In the genomic region with DNA sequence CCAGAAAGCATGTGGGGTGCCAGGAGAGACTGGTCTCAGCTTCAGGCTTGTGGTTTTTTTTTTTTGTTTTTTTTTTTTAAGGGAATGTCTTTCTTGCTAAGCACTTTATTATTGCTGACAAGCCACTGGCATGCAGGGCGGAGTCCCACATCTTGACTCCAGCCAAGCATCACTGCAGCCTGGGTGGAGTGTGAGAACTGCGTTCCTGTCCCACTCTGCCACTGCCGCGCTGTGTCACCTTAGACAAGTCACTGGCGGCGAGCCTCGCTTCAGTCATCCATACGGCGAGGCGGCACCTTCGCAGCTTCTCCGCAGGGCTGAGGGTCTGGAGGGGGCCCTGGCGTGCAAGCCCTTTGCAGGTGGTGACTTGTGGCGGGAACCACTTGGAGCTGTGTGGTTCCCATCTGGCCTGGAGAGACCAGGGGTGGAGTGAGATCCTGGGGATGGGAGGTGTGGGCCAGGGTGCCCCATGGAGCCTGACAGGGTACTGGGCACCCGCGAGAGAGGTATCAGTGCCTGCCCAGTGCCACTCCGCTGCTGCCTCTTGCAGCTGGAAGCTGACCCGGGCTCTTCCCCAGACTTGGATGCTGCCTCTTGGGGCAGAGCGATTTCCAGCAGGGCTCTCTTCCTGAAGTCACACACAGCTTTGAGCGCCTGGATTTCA, we compare ENCODE assay signal across 19 cellular contexts.
DNase-seq lines count a peak whose midpoint lies in the region; ATAC-seq, FAIRE-seq and TF ChIP-seq lines count a peak whose summit lies in the region.
"Had no signal": no experiment of that assay in that cellular context is flagged by ENCODE, and none has a peak within 500 bp of the region (broad histone marks: within the 10 kb centered on the region; RNA-seq: fewer than 3 reads in every experiment).

No MANE protein-coding gene starts in this region.

- H3K27me3 ChIP-seq in H1 (replicated peaks in 1 of 4; ENCODE audit: control insufficient read depth in 3 of 4, extremely low read depth in 1 of 4, insufficient read depth in 3 of 4, low read length in 3 of 4) = no peaks in the 10 kb centered on the region
- H3K27me3 ChIP-seq: BLaER1 had no signal

- TF ChIP-seq POLR2A in H1 (IDR thresholded peaks at IDR 0.05; ENCODE audit: control extremely low read depth in 1 of 2, low read depth in 2 of 2, low read length in 2 of 2) = no peak

- no peaks in the 10 kb centered on the region for H3K36me3 ChIP-seq in H1 (ENCODE audit: control insufficient read depth in 2 of 4, insufficient read depth in 4 of 4, low read length in 3 of 4)
- H3K36me3 ChIP-seq: BLaER1 had no signal

- H3K27me3 Mint-ChIP-seq in osteocyte (ENCODE audit: unreplicated experiment) = no peaks in the 10 kb centered on the region

- no peak overlapping the region for H2BK12ac ChIP-seq in H1 (ENCODE audit: low read depth, low read length)

- no peak overlapping the region for H3K27ac ChIP-seq in H1 (ENCODE audit: low read depth, low read length)
- H3K27ac ChIP-seq: BLaER1 had no signal

- H3K4me1 ChIP-seq in H1 (replicated peaks in 1 of 4; ENCODE audit: control insufficient read depth in 3 of 4, insufficient read depth in 4 of 4, low read length in 3 of 4) = peaks cover 0 to 16% (median 13%) of the 10 kb centered on the region in 4 experiments; a peak in 6 of 7 replicates

- H2BK5ac ChIP-seq in H1 (ENCODE audit: low read depth, low read length) = no peak overlapping the region

- CTCF ChIA-PET in H1 (lab: Charles Lee; ENCODE audit: partially characterized antibody) = interaction anchor here (0.9 to 3.3 kb wide), 7 partner anchors 24 to 405 kb away, joined by 3 to 10 read pairs (median 4); no protein-coding TSS in a partner anchor

- ATAC-seq in GM21390 (IDR thresholded peaks at IDR 0.05; ENCODE audit: unreplicated experiment) (no peak), GM19023 (IDR thresholded peaks at IDR 0.05; ENCODE audit: unreplicated experiment) (no peak), HG03521 (IDR thresholded peaks at IDR 0.05; ENCODE audit: unreplicated experiment) (no peak)

- DNase-seq in Caki2 (ENCODE audit: low read depth) (peak; percentile 66), M059J (ENCODE audit: low read depth) (peak; percentile 74), H1 (ENCODE audit: low read depth in 1 of 2, low spot score in 2 of 2) (no peak), osteocyte (ENCODE audit: extremely low spot score, unreplicated experiment) (no peak), NCI-H748 treated with DMSO at 0.1 percent for 48 hours (lab: John Stamatoyannopoulos, UW) (no peak)
- DNase-seq: activated naive CD4-positive, alpha-beta T cell treated with anti-CD3 and anti-CD28 coated beads, Interleukin-2, amount 10 ng/mL, durations not matched to agents 7 days and 5 days; dermis blood vessel endothelial cell; DMS79 treated with DMSO at 0.1 percent for 48 hours; foreskin melanocyte; NCI-H1417 treated with DMSO at 0.1 percent for 48 hours; NCI-H226; stimulated activated CD4-positive, alpha-beta T cell treated with anti-CD3 and anti-CD28 coated beads, Interleukin-12 subunit alpha, Interleukin-12 subunit beta, amount 100 ng/mL, for 4 hours had no signal

- no peak overlapping the region for H2AFZ ChIP-seq in H1 (ENCODE audit: low read length)

- H3K4me3 Mint-ChIP-seq in osteocyte (ENCODE audit: unreplicated experiment) = no peak overlapping the region
- H3K4me3 Mint-ChIP-seq: activated naive CD4-positive, alpha-beta T cell treated with anti-CD3 and anti-CD28 coated beads, Interleukin-2, amount 10 ng/mL, durations not matched to agents 7 days and 5 days; IgD-negative memory B cell; mesothelial cell of epicardium had no signal

- in situ Hi-C loops in Caki2 (cut with HindIII; ENCODE audit: low pct_unique_long_range_greater_than_20kb, low sequenced_read_pairs) = no loop called here

- no peak overlapping the region for H3K23ac ChIP-seq in H1 (ENCODE audit: insufficient read length)

- TF ChIP-seq CTCF in H1 (IDR thresholded peaks at IDR 0.05; ENCODE audit: control extremely low read depth in 1 of 3, insufficient read depth in 1 of 3, low read depth in 1 of 3, low read length in 3 of 3) = no peak
- no peak for TF ChIP-seq CTCF in osteocyte (IDR thresholded peaks at IDR 0.05)

- H3K23me2 ChIP-seq in H1 (ENCODE audit: low read depth, low read length) = no peaks in the 10 kb centered on the region

- no peak overlapping the region for H2BK20ac ChIP-seq in H1 (ENCODE audit: low read length)

- no peaks in the 10 kb centered on the region for H3K9me3 Mint-ChIP-seq in osteocyte (ENCODE audit: unreplicated experiment)
- H3K9me3 Mint-ChIP-seq: IgD-negative memory B cell, mesothelial cell of epicardium had no signal

- 91% methylated on average over 20 of the region's 20 CpGs; no CpG with 5 or more reads in 1 of the 2 experiments for WGBS in H1 (ENCODE audit: extremely low coverage in 1 of 2, insufficient coverage in 1 of 2, insufficient read length in 1 of 2, insufficient replicate concordance in 2 of 2, low coverage in 1 of 2, low lambda C conversion rate in 2 of 2, missing lambda C conversion rate in 1 of 2), 2 experiments

- H3K27ac Mint-ChIP-seq in osteocyte (ENCODE audit: unreplicated experiment) = peak overlapping the region; percentile 86
- H3K27ac Mint-ChIP-seq: activated naive CD4-positive, alpha-beta T cell treated with anti-CD3 and anti-CD28 coated beads, Interleukin-2, amount 10 ng/mL, durations not matched to agents 7 days and 5 days; IgD-negative memory B cell had no signal

- no peak overlapping the region for H3K14ac ChIP-seq in H1 (ENCODE audit: insufficient read length)

- H3K18ac ChIP-seq in H1 (ENCODE audit: extremely low read depth, low read length) = no peak overlapping the region; the same call in 1 of the 2 replicates

- no peak overlapping the region for H3K9ac ChIP-seq in H1 (replicated peaks in 1 of 4; ENCODE audit: extremely low read depth in 1 of 4, low read depth in 3 of 4, low read length in 3 of 4)
- H3K9ac ChIP-seq: BLaER1 had no signal

- H2AK5ac ChIP-seq in H1 (ENCODE audit: low read depth, low read length) = no peak overlapping the region

- no peak overlapping the region for H4K5ac ChIP-seq in H1 (ENCODE audit: insufficient read length, low read depth, low read length)

- H3K36me3 Mint-ChIP-seq in osteocyte (ENCODE audit: unreplicated experiment) = no peaks in the 10 kb centered on the region
- H3K36me3 Mint-ChIP-seq: activated naive CD4-positive, alpha-beta T cell treated with anti-CD3 and anti-CD28 coated beads, Interleukin-2, amount 10 ng/mL, durations not matched to agents 7 days and 5 days; mesothelial cell of epicardium had no signal

- H3K56ac ChIP-seq in H1 (replicated peaks; ENCODE audit: insufficient read length, low read depth, low read length) = no peak overlapping the region

- no peak overlapping the region for H2BK120ac ChIP-seq in H1 (replicated peaks; ENCODE audit: low read depth, low read length)

- no peaks in the 10 kb centered on the region for H3K9me3 ChIP-seq in H1 (ENCODE audit: insufficient read depth in 2 of 2, low read depth in 1 of 2, low read length in 1 of 2)
- H3K9me3 ChIP-seq: BLaER1 had no signal

- TF ChIP-seq EP300 in H1 (IDR thresholded peaks at IDR 0.05; ENCODE audit: borderline replicate concordance in 1 of 2, low read depth in 2 of 2, low read length in 2 of 2) = no peak

- H3K4ac ChIP-seq in H1 (replicated peaks; ENCODE audit: insufficient read length, low read depth, low read length) = peak overlapping the region; percentile 14

- no peak overlapping the region for H3K4me3 ChIP-seq in H1 (ENCODE audit: extremely low read depth in 1 of 4, insufficient read depth in 2 of 4, low read depth in 3 of 4, low read length in 4 of 4)
- H3K4me3 ChIP-seq: BLaER1 had no signal

- peaks cover 10% of the 10 kb centered on the region for H3K79me1 ChIP-seq in H1 (ENCODE audit: low read depth, low read length)

- H4K91ac ChIP-seq in H1 (replicated peaks; ENCODE audit: insufficient read length, low read length) = no peak overlapping the region

- no peak overlapping the region; the same call in 1 of the 2 replicates for H4K8ac ChIP-seq in H1 (ENCODE audit: extremely low read depth, insufficient read depth, low read length)

- H2BK15ac ChIP-seq in H1 (ENCODE audit: low read length) = no peak overlapping the region

- peaks cover 0 to 4% of the 10 kb centered on the region in 2 experiments; a peak in 1 of 4 replicates for H3K79me2 ChIP-seq in H1 (ENCODE audit: control insufficient read depth in 1 of 2, insufficient read depth in 2 of 2, low read length in 2 of 2)

- POLR2A ChIA-PET in H1 (lab: Charles Lee; ENCODE audit: partially characterized antibody) = interaction anchor here (1.0 kb wide), 1 partner anchor 13 kb away, joined by 3 read pairs; no protein-coding TSS in a partner anchor

- FAIRE-seq in H1 (lab: Jason Lieb, UNC) = no peak
- FAIRE-seq: GM12891 had no signal

- no peak for TF ChIP-seq RAD21 in H1 (IDR thresholded peaks at IDR 0.05 in 1 of 2, conservative IDR thresholded peaks at IDR 0.05 in 1 of 2; ENCODE audit: low read depth in 2 of 2, low read length in 2 of 2)

- peaks cover 0 to 11% of the 10 kb centered on the region in 2 experiments for H4K20me1 ChIP-seq in H1 (replicated peaks in 1 of 2; ENCODE audit: control insufficient read depth in 1 of 2, insufficient read depth in 2 of 2, low read length in 2 of 2)
- H4K20me1 ChIP-seq: BLaER1 had no signal

- H3K4me2 ChIP-seq in H1 (ENCODE audit: insufficient read depth in 1 of 2, low read depth in 2 of 2, low read length in 2 of 2) = no peak overlapping the region
- H3K4me2 ChIP-seq: BLaER1 had no signal

- peaks cover 66% of the 10 kb centered on the region for H3K4me1 Mint-ChIP-seq in osteocyte (ENCODE audit: unreplicated experiment)
- H3K4me1 Mint-ChIP-seq: activated naive CD4-positive, alpha-beta T cell treated with anti-CD3 and anti-CD28 coated beads, Interleukin-2, amount 10 ng/mL, durations not matched to agents 7 days and 5 days; IgD-negative memory B cell had no signal

TF ChIP-seq in H1, 55 proteins besides CTCF, POLR2A, EP300 and RAD21:
- no peak for TF ChIP-seq RNF2 (IDR thresholded peaks at IDR 0.05; ENCODE audit: borderline replicate concordance, low read depth, low read length, missing control alignments, poor library complexity, severe bottlenecking)
- no peak for TF ChIP-seq KDM5A (IDR thresholded peaks at IDR 0.05; ENCODE audit: low read length)
- no peak for TF ChIP-seq TCF12 (IDR thresholded peaks at IDR 0.05; ENCODE audit: low read depth, low read length)
- no peak for TF ChIP-seq SRF (IDR thresholded peaks at IDR 0.05; ENCODE audit: low read depth, low read length)
- TF ChIP-seq HDAC2 (IDR thresholded peaks at IDR 0.05; ENCODE audit: borderline replicate concordance in 1 of 2, low read depth in 2 of 2, low read length in 2 of 2) = no peak
- TF ChIP-seq CHD1 (IDR thresholded peaks at IDR 0.05; ENCODE audit: low read depth, low read length) = no peak
- no peak for TF ChIP-seq GTF2F1 (IDR thresholded peaks at IDR 0.05; ENCODE audit: borderline replicate concordance, low read depth, low read length)
- no peak for TF ChIP-seq SIN3A (conservative IDR thresholded peaks at IDR 0.05 in 1 of 2, IDR thresholded peaks at IDR 0.05 in 1 of 2; ENCODE audit: low read depth in 1 of 2, low read length in 2 of 2)
- no peak for TF ChIP-seq BACH1 (IDR thresholded peaks at IDR 0.05; ENCODE audit: low read length)
- no peak for TF ChIP-seq TBP (IDR thresholded peaks at IDR 0.05; ENCODE audit: low read depth, low read length)
- no peak for TF ChIP-seq NRF1 (IDR thresholded peaks at IDR 0.05; ENCODE audit: low read depth, low read length)
- TF ChIP-seq CHD2 (IDR thresholded peaks at IDR 0.05; ENCODE audit: low read length) = no peak

Comparison
In these comparisons a context has a peak if more than half of its experiments do, and no peak if none do; other contexts are left out.
1. DNase-seq: peak in Caki2 (single experiment) and M059J (single experiment); none in H1 (0 of 2), osteocyte (single experiment) and NCI-H748 treated with DMSO at 0.1 percent for 48 hours (single experiment).